In the genomic region with DNA sequence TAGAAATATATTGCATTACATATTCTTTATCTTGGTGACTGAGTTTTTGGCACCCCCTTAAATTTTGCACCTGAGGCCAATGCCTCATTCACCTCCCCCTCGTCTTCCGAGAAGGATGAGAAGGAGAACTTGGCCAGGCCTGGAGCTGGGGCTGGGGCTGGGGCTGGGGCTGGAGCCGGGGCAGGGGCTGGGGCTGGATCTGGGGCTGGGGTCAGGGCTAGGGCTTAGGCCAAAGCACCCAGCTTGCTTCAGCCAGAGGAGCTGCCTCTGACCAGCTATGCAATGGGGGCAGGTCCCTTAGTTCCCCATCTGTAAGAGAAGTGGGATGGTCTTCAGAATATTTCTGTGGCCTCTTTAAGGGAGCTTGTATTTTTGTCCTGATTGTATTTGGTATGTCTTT, we compare ENCODE assay signal across 17 cellular contexts. TPM values are rescaled to one million over a fixed set of nuclear protein-coding genes. Genes with fewer than 3 reads are reported as not detected.
A peak's percentile ranks its signal among the peaks of the same experiment; 100 is the strongest.
DNase-seq lines count a peak whose midpoint lies in the region; ATAC-seq and TF ChIP-seq lines count a peak whose summit lies in the region.
"Had no signal": no experiment of that assay in that cellular context is flagged by ENCODE, and none has a peak within 500 bp of the region (broad histone marks: within the 10 kb centered on the region; RNA-seq: fewer than 3 reads in every experiment).

No MANE protein-coding gene starts in this region.

- no peaks in the 10 kb centered on the region for H3K9me3 Mint-ChIP-seq in CD4-positive, alpha-beta T cell
- H3K9me3 Mint-ChIP-seq in activated T-helper 17 cell treated with anti-CD3 and anti-CD28 coated beads, Interleukin-2, amount 50 U/mL, for 72 hours, result no peaks in the 10 kb centered on the region
- H3K9me3 Mint-ChIP-seq: CD8-positive, alpha-beta T cell; GM23338; HFFc6 had no signal

- peaks cover 10% of the 10 kb centered on the region for H3K36me3 Mint-ChIP-seq in CD4-positive, alpha-beta T cell (ENCODE audit: low read depth)
- no peaks in the 10 kb centered on the region for H3K36me3 Mint-ChIP-seq in activated T-helper 17 cell treated with anti-CD3 and anti-CD28 coated beads, Interleukin-2, amount 50 U/mL, for 72 hours (ENCODE audit: low read depth)

- H3K4me1 ChIP-seq in osteoblast (ENCODE audit: insufficient read depth, low read length) (peaks cover 7% of the 10 kb centered on the region), spleen (peaks cover 0 to 26% (median 12%) of the 10 kb centered on the region in 6 donors)
- H3K4me1 ChIP-seq: Caco-2 had no signal

- H3K4me3 ChIP-seq in osteoblast (ENCODE audit: insufficient read depth, low read length) (no peak overlapping the region), spleen (no peak overlapping the region)
- H3K4me3 ChIP-seq: GM12878, GM23338, HAP-1 had no signal

- no peak overlapping the region for H2AFZ ChIP-seq in osteoblast (ENCODE audit: low read length)
- H2AFZ ChIP-seq: GM23338 had no signal

- H3K9me3 ChIP-seq in CD4-positive, alpha-beta T cell (ENCODE audit: control insufficient read depth, low read length), result no peaks in the 10 kb centered on the region
- H3K9me3 ChIP-seq in osteoblast (ENCODE audit: low read depth, low read length), result no peaks in the 10 kb centered on the region
- H3K9me3 ChIP-seq in spleen, result no peaks in the 10 kb centered on the region
- H3K9me3 ChIP-seq: Caco-2, HAP-1 had no signal

- peak overlapping the region; percentile 32 for H3K4me3 Mint-ChIP-seq in CD4-positive, alpha-beta T cell
- peak overlapping the region; percentile 51 for H3K4me3 Mint-ChIP-seq in activated T-helper 17 cell treated with anti-CD3 and anti-CD28 coated beads, Interleukin-2, amount 50 U/mL, for 72 hours
- H3K4me3 Mint-ChIP-seq: CD8-positive, alpha-beta T cell; GM23338; HFFc6 had no signal

- ATAC-seq in CD4-positive, alpha-beta T cell (ENCODE audit: poor library complexity), result no peak
- no peak for ATAC-seq in activated T-helper 17 cell treated with anti-CD3 and anti-CD28 coated beads, Interleukin-2, amount 50 U/mL, for 72 hours (replicated peaks)
- ATAC-seq: CD8-positive, alpha-beta T cell; GM12878; GM23338 had no signal

- CTCF ChIA-PET in CD4-positive, alpha-beta T cell (lab: Charles Lee), result interaction anchor here (0.6 kb wide), 1 partner anchor 218 kb away, joined by 3 read pairs; no protein-coding TSS in a partner anchor

- intact Hi-C loops in CD4-positive, alpha-beta T cell (cut with DNase I, micrococcal nuclease), result loop anchor here in 1 of 2 experiments (5.0 kb wide), 1 partner anchor 52 kb away; no protein-coding TSS in a partner anchor
- intact Hi-C loops in spleen (cut with DNase I; ENCODE audit: low total_unique reads), result no loop called here

- no peak overlapping the region for H3K27ac Mint-ChIP-seq in CD4-positive, alpha-beta T cell
- H3K27ac Mint-ChIP-seq in activated T-helper 17 cell treated with anti-CD3 and anti-CD28 coated beads, Interleukin-2, amount 50 U/mL, for 72 hours, result peak overlapping the region; percentile 28
- H3K27ac Mint-ChIP-seq: CD8-positive, alpha-beta T cell; GM23338; HFFc6 had no signal

- no peaks in the 10 kb centered on the region for H4K20me1 ChIP-seq in osteoblast (ENCODE audit: insufficient read depth, low read length)

- peaks cover 7% of the 10 kb centered on the region for H3K4me1 Mint-ChIP-seq in CD4-positive, alpha-beta T cell (ENCODE audit: low read depth)
- H3K4me1 Mint-ChIP-seq in activated T-helper 17 cell treated with anti-CD3 and anti-CD28 coated beads, Interleukin-2, amount 50 U/mL, for 72 hours, result peaks cover 6% of the 10 kb centered on the region
- H3K4me1 Mint-ChIP-seq: GM23338 had no signal

- no peak for TF ChIP-seq CTCF in CD4-positive, alpha-beta T cell (IDR thresholded peaks at IDR 0.05)
- TF ChIP-seq CTCF in osteoblast (IDR thresholded peaks at IDR 0.05; ENCODE audit: extremely low read depth, low read depth, low read length) (no peak), spleen (IDR thresholded peaks at IDR 0.05 in 8 of 11, conservative IDR thresholded peaks at IDR 0.05 in 3 of 11) (no peak)

- H3K79me2 ChIP-seq in osteoblast (ENCODE audit: insufficient read depth, low read length), result no peaks in the 10 kb centered on the region

- no peak for TF ChIP-seq POLR2A in spleen (IDR thresholded peaks at IDR 0.05)

- no peaks in the 10 kb centered on the region for H3K36me3 ChIP-seq in osteoblast (ENCODE audit: insufficient read depth, low read length)
- no peaks in the 10 kb centered on the region for H3K36me3 ChIP-seq in spleen
- H3K36me3 ChIP-seq: HAP-1 had no signal

- no peaks in the 10 kb centered on the region for H3K27me3 ChIP-seq in CD4-positive, alpha-beta T cell (ENCODE audit: control insufficient read depth, insufficient read depth, low read length)
- H3K27me3 ChIP-seq in osteoblast (ENCODE audit: insufficient read depth, low read length) (peaks cover 73% of the 10 kb centered on the region), spleen (replicated peaks in 1 of 7) (peaks cover 0 to 23% (median 0%) of the 10 kb centered on the region in 7 donors)

- H3K27ac ChIP-seq in CD4-positive, alpha-beta T cell (ENCODE audit: low read depth, low read length), result no peak overlapping the region
- H3K27ac ChIP-seq in osteoblast (ENCODE audit: low read depth, low read length), result no peak overlapping the region
- H3K27ac ChIP-seq in spleen, result no peak overlapping the region

- WGBS in spleen, 5 donors, result 88 to 100% (median 88%) methylated on average over 3 of the region's 3 CpGs

- H3K4me2 ChIP-seq in osteoblast (ENCODE audit: insufficient read depth, low read length), result no peak overlapping the region
- H3K4me2 ChIP-seq: GM23338 had no signal

- peaks cover 4% of the 10 kb centered on the region for H3K27me3 Mint-ChIP-seq in CD4-positive, alpha-beta T cell
- H3K27me3 Mint-ChIP-seq in activated T-helper 17 cell treated with anti-CD3 and anti-CD28 coated beads, Interleukin-2, amount 50 U/mL, for 72 hours, result peaks cover 4% of the 10 kb centered on the region

- DNase-seq in CD4-positive, alpha-beta T cell, result no peak
- DNase-seq in osteoblast (ENCODE audit: insufficient read length, low spot score, missing footprints) (peak; percentile 62), spleen (peak; percentile 46), NCI-H524 treated with DMSO at 0.1 percent for 48 hours (lab: John Stamatoyannopoulos, UW) (no peak), H4 (ENCODE audit: low spot score) (no peak)
- DNase-seq: C1 segment of cervical spinal cord; Caco-2; CD8-positive, alpha-beta T cell; DMS 273 treated with DMSO at 0.1 percent for 48 hours; DMS79; EL; GDM1; HFFc6 had no signal

- POLR2A ChIA-PET in CD4-positive, alpha-beta T cell (lab: Charles Lee), result no interaction called here

RNA-seq across cellular contexts. Expression of gene PRKAG2, which starts 3.8 kb away (rescaled TPM):
- 10 to 100 TPM; 39.3 to 42.3 TPM for total RNA-seq in CD4-positive, alpha-beta T cell
- 10 to 100 TPM; 21.6 to 31.7 TPM for total RNA-seq in activated T-helper 17 cell treated with anti-CD3 and anti-CD28 coated beads, Interleukin-2, amount 50 U/mL, for 72 hours
- total RNA-seq in osteoblast (20.6 TPM in 2 replicates), spleen (10 to 100 TPM; 25.6 to 50.9 (median 41.3) TPM)
- 10 to 100 TPM; 15.8 to 31.4 (median 18.3) TPM for polyA plus RNA-seq in spleen
- total RNA-seq in H4 (2014; rRNA removed; shearing (Covaris generic)), result 7.3 and 11.3 TPM in 2 replicates

Comparison
In these comparisons a context has a peak if more than half of its experiments do, and no peak if none do; other contexts are left out.
1. DNase-seq: peak in osteoblast (single experiment) and spleen (single experiment); none in CD4-positive, alpha-beta T cell (0 of 10), NCI-H524 treated with DMSO at 0.1 percent for 48 hours (single experiment) and H4 (single experiment).